Comparison of ENCODE assay signal across 10 cellular contexts in the genomic region with DNA sequence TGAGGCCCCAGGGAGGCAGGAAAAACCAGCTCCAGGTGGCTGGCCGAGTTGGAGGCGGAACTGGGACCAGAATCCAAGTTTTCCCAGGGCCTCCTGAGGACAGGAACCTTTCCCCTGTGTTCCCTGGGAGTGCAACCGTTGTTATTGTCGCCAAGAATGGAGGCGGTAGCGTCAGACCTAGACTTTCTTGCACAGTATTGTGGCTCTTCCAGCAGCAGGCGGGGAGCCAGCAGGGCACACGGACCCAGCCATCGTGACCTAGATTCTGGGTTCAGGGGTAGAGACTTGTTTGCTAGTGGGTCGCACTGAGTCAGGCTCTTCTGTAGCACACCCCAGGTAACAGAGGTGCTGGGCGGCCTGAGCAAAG. TPM values are rescaled to one million over a fixed set of nuclear protein-coding genes. Genes with fewer than 3 reads are reported as not detected.
A peak's percentile ranks its signal among the peaks of the same experiment; 100 is the strongest.
DNase-seq lines count a peak whose midpoint lies in the region; ATAC-seq and TF ChIP-seq lines count a peak whose summit lies in the region.
"Had no signal": no experiment of that assay in that cellular context is flagged by ENCODE, and none has a peak within 500 bp of the region (broad histone marks: within the 10 kb centered on the region; RNA-seq: fewer than 3 reads in every experiment).

No MANE protein-coding gene starts in this region.

- H3K4me1 Mint-ChIP-seq in activated naive CD4-positive, alpha-beta T cell treated with anti-CD3 and anti-CD28 coated beads for 36 hours (ENCODE audit: low read depth): peaks cover 10% of the 10 kb centered on the region
- peaks cover 0 to 21% (median 0%) of the 10 kb centered on the region in 3 donors for H3K4me1 Mint-ChIP-seq in naive B cell
- peaks cover 6% of the 10 kb centered on the region for H3K4me1 Mint-ChIP-seq in type B pancreatic cell (ENCODE audit: unreplicated experiment)

- intact Hi-C loops in activated naive CD4-positive, alpha-beta T cell treated with anti-CD3 and anti-CD28 coated beads for 36 hours (cut with micrococcal nuclease): no loop called here

- H3K4me3 Mint-ChIP-seq in activated naive CD4-positive, alpha-beta T cell treated with anti-CD3 and anti-CD28 coated beads for 36 hours: peak overlapping the region; percentile 19
- H3K4me3 Mint-ChIP-seq in naive B cell (peak overlapping the region in 5 of 8 donors; percentile 48 to 73 (median 54)), type B pancreatic cell (peak overlapping the region; percentile 59)

- no peak overlapping the region for H3K27ac ChIP-seq in coronary artery
- H3K27ac ChIP-seq: uterus had no signal

- peak overlapping the region; percentile 70 for H3K4me3 ChIP-seq in coronary artery
- H3K4me3 ChIP-seq: uterus had no signal

- ATAC-seq in naive B cell (ENCODE audit: low read depth in 2 of 2): no peak

- CTCF ChIA-PET in activated naive CD4-positive, alpha-beta T cell treated with anti-CD3 and anti-CD28 coated beads for 36 hours (lab: Charles Lee): no interaction called here

- no peak overlapping the region for H3K27ac Mint-ChIP-seq in activated naive CD4-positive, alpha-beta T cell treated with anti-CD3 and anti-CD28 coated beads for 36 hours
- H3K27ac Mint-ChIP-seq in naive B cell (no peak overlapping the region), type B pancreatic cell (no peak overlapping the region)

- H3K27me3 Mint-ChIP-seq in activated naive CD4-positive, alpha-beta T cell treated with anti-CD3 and anti-CD28 coated beads for 36 hours (ENCODE audit: low read depth): peaks cover 18% of the 10 kb centered on the region
- H3K27me3 Mint-ChIP-seq in naive B cell: peaks cover 36 to 66% (median 60%) of the 10 kb centered on the region in 3 donors
- peaks cover 63% of the 10 kb centered on the region for H3K27me3 Mint-ChIP-seq in type B pancreatic cell

- no peaks in the 10 kb centered on the region for H3K9me3 Mint-ChIP-seq in activated naive CD4-positive, alpha-beta T cell treated with anti-CD3 and anti-CD28 coated beads for 36 hours
- peaks cover 0 to 1% (median 0%) of the 10 kb centered on the region in 7 donors for H3K9me3 Mint-ChIP-seq in naive B cell
- H3K9me3 Mint-ChIP-seq in type B pancreatic cell: no peaks in the 10 kb centered on the region

- no peak for TF ChIP-seq CTCF in coronary artery (IDR thresholded peaks at IDR 0.05)
- TF ChIP-seq CTCF in type B pancreatic cell (conservative IDR thresholded peaks at IDR 0.05): no peak

- no peaks in the 10 kb centered on the region for H3K36me3 Mint-ChIP-seq in activated naive CD4-positive, alpha-beta T cell treated with anti-CD3 and anti-CD28 coated beads for 36 hours (ENCODE audit: low read depth)
- no peaks in the 10 kb centered on the region for H3K36me3 Mint-ChIP-seq in naive B cell
- no peaks in the 10 kb centered on the region for H3K36me3 Mint-ChIP-seq in type B pancreatic cell

- no peak for DNase-seq in activated naive CD4-positive, alpha-beta T cell treated with anti-CD3 and anti-CD28 coated beads for 36 hours
- DNase-seq in activated naive CD4-positive, alpha-beta T cell treated with Interleukin-2 at 50 U/mL for 16 hours: no peak
- DNase-seq in coronary artery (ENCODE audit: low spot score) (no peak), naive B cell (no peak), type B pancreatic cell (ENCODE audit: extremely low spot score, unreplicated experiment) (no peak), GF-D8 (lab: John Stamatoyannopoulos, UW) (no peak), SW 1271 (lab: John Stamatoyannopoulos, UW) (no peak), hippocampal formation (lab: John Stamatoyannopoulos, UW) (no peak)
- DNase-seq: uterus had no signal

RNA-seq across cellular contexts. Expression of a gene that starts 0.7 kb away (rescaled TPM):
- total RNA-seq in activated naive CD4-positive, alpha-beta T cell treated with anti-CD3 and anti-CD28 coated beads for 36 hours: not detected
- polyA plus RNA-seq in naive B cell (ENCODE audit: low read depth in 6 of 6): not detected
- 2.0 and 2.9 TPM in 2 replicates for total RNA-seq in type B pancreatic cell (ENCODE audit: low replicate concordance)

RNA-seq across cellular contexts. Expression of a gene that starts 36.3 kb away (rescaled TPM):
- not detected for total RNA-seq in activated naive CD4-positive, alpha-beta T cell treated with anti-CD3 and anti-CD28 coated beads for 36 hours
- not detected for polyA plus RNA-seq in naive B cell (ENCODE audit: low read depth in 6 of 6)
- total RNA-seq in type B pancreatic cell (ENCODE audit: low replicate concordance): 5.2 and 5.7 TPM in 2 replicates
- total RNA-seq: esophagus mucosa had no signal

RNA-seq across cellular contexts. Expression of a gene that starts 41.9 kb away (rescaled TPM):
- total RNA-seq in activated naive CD4-positive, alpha-beta T cell treated with anti-CD3 and anti-CD28 coated beads for 36 hours: not detected
- polyA plus RNA-seq in naive B cell (ENCODE audit: low read depth in 6 of 6): not detected
- 4.1 and 8.8 TPM in 2 replicates for total RNA-seq in type B pancreatic cell (ENCODE audit: low replicate concordance)
- total RNA-seq: esophagus mucosa had no signal

RNA-seq across cellular contexts. Expression of a gene that starts 51.3 kb away (rescaled TPM):
- total RNA-seq in activated naive CD4-positive, alpha-beta T cell treated with anti-CD3 and anti-CD28 coated beads for 36 hours: under 1 TPM; 0.12 to 0.25 TPM
- not detected for polyA plus RNA-seq in naive B cell (ENCODE audit: low read depth in 6 of 6)
- total RNA-seq in type B pancreatic cell (ENCODE audit: low replicate concordance): 0.21 and 0.87 TPM in 2 replicates
- total RNA-seq: esophagus mucosa had no signal
